In genomic region chr2:56969513-56969912, GRCh38 we compare ENCODE assay signal across 8 cellular contexts.
"Had no signal": no experiment of that assay in that cellular context is flagged by ENCODE, and none has a peak within 500 bp of the region (broad histone marks: within the 10 kb centered on the region; RNA-seq: fewer than 3 reads in every experiment).

No MANE protein-coding gene starts in this region.

- H3K4me3 Mint-ChIP-seq: IgD-negative memory B cell had no signal

- H3K4me3 ChIP-seq: K562 had no signal

- H3K4me2 ChIP-seq: KMS-11 had no signal

- DNase-seq: IMR-90, KBM-7, KG1 had no signal

- H3K27ac Mint-ChIP-seq: IgD-negative memory B cell had no signal

- H3K4me1 Mint-ChIP-seq: IgD-negative memory B cell had no signal

- H3K27ac ChIP-seq: HL-60, KMS-11 had no signal

- H3K36me3 Mint-ChIP-seq: IgD-negative memory B cell had no signal

- ATAC-seq: K562 had no signal

- H3K9ac ChIP-seq: KMS-11 had no signal

- H3K27me3 Mint-ChIP-seq: IgD-negative memory B cell had no signal

- FAIRE-seq: HTR-8/SVneo, K562 had no signal
